In the genomic region with DNA sequence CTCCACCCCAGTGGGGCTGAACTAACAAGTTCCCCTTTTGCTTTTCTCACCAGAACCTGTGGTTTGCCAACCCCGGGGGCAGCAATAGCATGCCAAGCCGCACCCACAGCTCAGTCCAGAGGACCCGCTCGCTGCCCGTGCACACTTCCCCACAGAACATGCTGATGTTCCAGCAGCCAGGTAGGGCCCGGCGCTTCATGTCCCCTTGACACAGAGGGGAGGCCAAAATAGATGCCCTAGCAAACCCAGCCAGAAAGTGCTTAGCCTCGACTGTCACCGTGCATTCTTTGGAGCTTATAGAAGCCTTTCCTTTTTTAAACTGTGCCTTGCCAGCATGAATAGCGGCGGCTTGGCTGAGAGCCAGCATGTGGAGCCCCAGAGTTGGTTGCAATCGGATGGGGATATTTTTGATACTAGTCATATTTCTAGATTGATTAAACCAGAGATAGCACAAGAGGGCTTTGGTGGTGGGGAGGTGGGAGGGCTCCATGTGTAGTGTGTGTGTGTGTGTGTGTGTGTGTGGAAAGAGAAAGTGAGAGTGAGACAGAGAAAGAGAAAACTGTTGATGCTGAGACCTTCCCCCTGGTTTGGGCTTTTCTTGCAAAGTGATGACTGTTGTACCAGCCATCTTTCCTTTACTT, we compare ENCODE assay signal across 9 cellular contexts.
DNase-seq lines count a peak whose midpoint lies in the region; ATAC-seq and TF ChIP-seq lines count a peak whose summit lies in the region.
"Had no signal": no experiment of that assay in that cellular context is flagged by ENCODE, and none has a peak within 500 bp of the region (broad histone marks: within the 10 kb centered on the region; RNA-seq: fewer than 3 reads in every experiment).

No MANE protein-coding gene starts in this region.

- no peaks in the 10 kb centered on the region for H3K9me3 Mint-ChIP-seq in activated T-helper 1 cell treated with anti-CD3 and anti-CD28 coated beads, Interleukin-12 subunit alpha, Interleukin-12 subunit beta, Interleukin-2, Interleukin-4 antibody, amounts not matched to agents 30 ng/mL and 10 ng/mL and 1 ng/mL, durations not matched to agents 14 hours and 24 hours and 36 hours
- H3K9me3 Mint-ChIP-seq: nephron had no signal

- H3K36me3 Mint-ChIP-seq in activated T-helper 1 cell treated with anti-CD3 and anti-CD28 coated beads, Interleukin-12 subunit alpha, Interleukin-12 subunit beta, Interleukin-2, Interleukin-4 antibody, amounts not matched to agents 30 ng/mL and 10 ng/mL and 1 ng/mL, durations not matched to agents 14 hours and 24 hours and 36 hours (ENCODE audit: low read depth) = peaks cover 2% of the 10 kb centered on the region

- H3K27ac Mint-ChIP-seq in activated T-helper 1 cell treated with anti-CD3 and anti-CD28 coated beads, Interleukin-12 subunit alpha, Interleukin-12 subunit beta, Interleukin-2, Interleukin-4 antibody, amounts not matched to agents 30 ng/mL and 10 ng/mL and 1 ng/mL, durations not matched to agents 14 hours and 24 hours and 36 hours = peak overlapping the region; percentile 66

- no peak overlapping the region for H3K4me3 ChIP-seq in vagina

- peak overlapping the region; percentile 30 for H3K4me3 Mint-ChIP-seq in activated T-helper 1 cell treated with anti-CD3 and anti-CD28 coated beads, Interleukin-12 subunit alpha, Interleukin-12 subunit beta, Interleukin-2, Interleukin-4 antibody, amounts not matched to agents 30 ng/mL and 10 ng/mL and 1 ng/mL, durations not matched to agents 14 hours and 24 hours and 36 hours
- H3K4me3 Mint-ChIP-seq: nephron had no signal

- peak; percentile 57 for ATAC-seq in left ventricle myocardium superior
- ATAC-seq in HG03565 (IDR thresholded peaks at IDR 0.05; ENCODE audit: unreplicated experiment) = no peak

- no peak overlapping the region for H3K27ac ChIP-seq in vagina

- H3K36me3 ChIP-seq in vagina = peaks cover 0 to 8% of the 10 kb centered on the region in 2 donors

- no peaks in the 10 kb centered on the region for H3K27me3 ChIP-seq in vagina

- peaks cover 41% of the 10 kb centered on the region for H3K27me3 Mint-ChIP-seq in activated T-helper 1 cell treated with anti-CD3 and anti-CD28 coated beads, Interleukin-12 subunit alpha, Interleukin-12 subunit beta, Interleukin-2, Interleukin-4 antibody, amounts not matched to agents 30 ng/mL and 10 ng/mL and 1 ng/mL, durations not matched to agents 14 hours and 24 hours and 36 hours (ENCODE audit: insufficient read depth)

- TF ChIP-seq CTCF in vagina (IDR thresholded peaks at IDR 0.05) = no peak

- DNase-seq in GM19238 (ENCODE audit: insufficient read length, low spot score) = peak; percentile 41
- peak; percentile 77 for DNase-seq in NOMO-1 treated with DMSO at 0.1 percent for 48 hours (lab: John Stamatoyannopoulos, UW; ENCODE audit: unreplicated experiment)
- DNase-seq in activated T-helper 1 cell treated with anti-CD3 and anti-CD28 coated beads, Interleukin-12 subunit alpha, Interleukin-12 subunit beta, Interleukin-2, Interleukin-4 antibody, amounts not matched to agents 30 ng/mL and 10 ng/mL and 1 ng/mL, durations not matched to agents 14 hours and 24 hours and 36 hours (ENCODE audit: low spot score) = no peak
- DNase-seq in left ventricle myocardium superior = peak; percentile 82
- DNase-seq in stimulated activated CD8-positive, alpha-beta memory T cell treated with anti-CD3 and anti-CD28 coated beads, Interleukin-15, amount 100 ng/mL, for 4 hours (ENCODE audit: low read depth in 2 of 2) = peak; percentile 5 to 22
- no peak for DNase-seq in vagina (ENCODE audit: extremely low spot score in 2 of 2)
- no peak for DNase-seq in HuH-7 (ENCODE audit: low spot score)

- H3K4me1 Mint-ChIP-seq in activated T-helper 1 cell treated with anti-CD3 and anti-CD28 coated beads, Interleukin-12 subunit alpha, Interleukin-12 subunit beta, Interleukin-2, Interleukin-4 antibody, amounts not matched to agents 30 ng/mL and 10 ng/mL and 1 ng/mL, durations not matched to agents 14 hours and 24 hours and 36 hours (ENCODE audit: low read depth) = peaks cover 43% of the 10 kb centered on the region

- no peak for TF ChIP-seq POLR2A in vagina (IDR thresholded peaks at IDR 0.05)

- intact Hi-C loops in activated T-helper 1 cell treated with anti-CD3 and anti-CD28 coated beads, Interleukin-12 subunit alpha, Interleukin-12 subunit beta, Interleukin-2, Interleukin-4 antibody, amounts not matched to agents 30 ng/mL and 10 ng/mL and 1 ng/mL, durations not matched to agents 14 hours and 24 hours and 36 hours (cut with micrococcal nuclease) = no loop called here
- intact Hi-C loops in left ventricle myocardium superior (cut with micrococcal nuclease) (no loop called here), vagina (cut with DNase I) (no loop called here)

- H3K4me1 ChIP-seq in vagina = peaks cover 18% of the 10 kb centered on the region

- no peaks in the 10 kb centered on the region for H3K9me3 ChIP-seq in vagina

Comparison
In these comparisons a context has a peak if more than half of its experiments do, and no peak if none do; other contexts are left out.
1. DNase-seq: peak in GM19238 (single experiment), NOMO-1 treated with DMSO at 0.1 percent for 48 hours (single experiment), left ventricle myocardium superior (single experiment) and stimulated activated CD8-positive, alpha-beta memory T cell treated with anti-CD3 and anti-CD28 coated beads, Interleukin-15, amount 100 ng/mL, for 4 hours (2 of 2); none in activated T-helper 1 cell treated with anti-CD3 and anti-CD28 coated beads, Interleukin-12 subunit alpha, Interleukin-12 subunit beta, Interleukin-2, Interleukin-4 antibody, amounts not matched to agents 30 ng/mL and 10 ng/mL and 1 ng/mL, durations not matched to agents 14 hours and 24 hours and 36 hours (single experiment), vagina (0 of 2) and HuH-7 (single experiment).